Comparison of ENCODE assay signal across 24 cellular contexts in the genomic region with DNA sequence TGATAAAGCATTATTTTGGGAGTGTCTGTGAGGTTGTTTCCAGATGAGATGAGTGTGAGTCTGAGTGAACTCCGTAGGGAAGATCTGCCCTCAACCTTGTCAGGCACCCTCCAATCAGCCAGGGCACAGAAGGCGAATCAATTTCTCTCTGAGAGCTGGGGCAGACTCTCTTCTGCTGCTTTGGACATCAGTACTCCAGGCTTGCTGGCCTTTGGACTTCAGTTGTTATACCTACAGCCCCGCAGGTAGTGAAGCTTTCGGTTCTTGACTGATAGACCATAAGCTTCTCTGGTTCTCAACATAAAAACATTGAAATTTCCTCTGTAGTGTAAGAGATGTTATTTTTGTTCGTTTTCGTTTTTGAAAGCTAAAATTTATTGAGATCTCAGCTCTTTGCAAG.
DNase-seq lines count a peak whose midpoint lies in the region; ATAC-seq, FAIRE-seq and TF ChIP-seq lines count a peak whose summit lies in the region.
"Had no signal": no experiment of that assay in that cellular context is flagged by ENCODE, and none has a peak within 500 bp of the region (broad histone marks: within the 10 kb centered on the region; RNA-seq: fewer than 3 reads in every experiment).

No MANE protein-coding gene starts in this region.

- no peaks in the 10 kb centered on the region for H3K36me3 Mint-ChIP-seq in activated CD4-positive, alpha-beta T cell treated with anti-CD3 and anti-CD28 coated beads, Interleukin-2, amount 10 ng/mL, durations not matched to agents 24 days and 14 days (ENCODE audit: low read depth)
- no peaks in the 10 kb centered on the region for H3K36me3 Mint-ChIP-seq in osteocyte (ENCODE audit: unreplicated experiment)
- H3K36me3 Mint-ChIP-seq: CD8-positive, alpha-beta T cell had no signal

- no peak for TF ChIP-seq CTCF in osteocyte (IDR thresholded peaks at IDR 0.05)

- no peaks in the 10 kb centered on the region for H3K9me3 Mint-ChIP-seq in activated CD4-positive, alpha-beta T cell treated with anti-CD3 and anti-CD28 coated beads, Interleukin-2, amount 10 ng/mL, durations not matched to agents 24 days and 14 days
- no peaks in the 10 kb centered on the region for H3K9me3 Mint-ChIP-seq in osteocyte (ENCODE audit: unreplicated experiment)
- H3K9me3 Mint-ChIP-seq: CD8-positive, alpha-beta T cell had no signal

- no peak overlapping the region for H3K4me3 Mint-ChIP-seq in activated CD4-positive, alpha-beta T cell treated with anti-CD3 and anti-CD28 coated beads, Interleukin-2, amount 10 ng/mL, durations not matched to agents 24 days and 14 days
- no peak overlapping the region for H3K4me3 Mint-ChIP-seq in osteocyte (ENCODE audit: unreplicated experiment)
- H3K4me3 Mint-ChIP-seq: B cell; CD8-positive, alpha-beta T cell had no signal

- H3K27ac Mint-ChIP-seq in activated CD4-positive, alpha-beta T cell treated with anti-CD3 and anti-CD28 coated beads, Interleukin-2, amount 10 ng/mL, durations not matched to agents 24 days and 14 days: no peak overlapping the region
- no peak overlapping the region for H3K27ac Mint-ChIP-seq in osteocyte (ENCODE audit: unreplicated experiment)
- H3K27ac Mint-ChIP-seq: B cell; CD8-positive, alpha-beta T cell had no signal

- no peak for FAIRE-seq in urothelium cell line (lab: Jason Lieb, UNC)
- FAIRE-seq: GM12892, GM19239, RCC 7860 had no signal

- peaks cover 3% of the 10 kb centered on the region for H3K27me3 Mint-ChIP-seq in activated CD4-positive, alpha-beta T cell treated with anti-CD3 and anti-CD28 coated beads, Interleukin-2, amount 10 ng/mL, durations not matched to agents 24 days and 14 days
- H3K27me3 Mint-ChIP-seq in osteocyte (ENCODE audit: unreplicated experiment): peaks cover 57% of the 10 kb centered on the region

- ATAC-seq in left lobe of liver (peak; percentile 96), HG03108 (IDR thresholded peaks at IDR 0.05; ENCODE audit: unreplicated experiment) (no peak)
- ATAC-seq: CD8-positive, alpha-beta T cell had no signal

- peak; percentile 43 for DNase-seq in activated CD4-positive, alpha-beta T cell treated with anti-CD3 and anti-CD28 coated beads, Interleukin-2, amount 10 ng/mL, durations not matched to agents 24 days and 14 days
- DNase-seq in activated CD4-positive, alpha-beta T cell treated with anti-CD3 and anti-CD28 coated beads for 48 hours: no peak
- DNase-seq in left lobe of liver (ENCODE audit: low spot score) (no peak), osteocyte (ENCODE audit: extremely low spot score, unreplicated experiment) (peak; percentile 30), urothelium cell line (ENCODE audit: low spot score) (no peak)
- DNase-seq in stimulated activated CD4-positive, alpha-beta T cell treated with anti-CD3 and anti-CD28 coated beads, Interleukin-15, amount 100 ng/mL, for 24 hours: no peak
- DNase-seq: CD8-positive, alpha-beta T cell; DND-41; H7; IMR-90; KG1; MG63; NCI-H1105 treated with DMSO at 0.1 percent for 48 hours; NCI-H2081; NCI-H2171; NCI-H226; NCI-H510A; NCI-H69; SK-N-SH had no signal

- H3K4me1 Mint-ChIP-seq in activated CD4-positive, alpha-beta T cell treated with anti-CD3 and anti-CD28 coated beads, Interleukin-2, amount 10 ng/mL, durations not matched to agents 24 days and 14 days: no peaks in the 10 kb centered on the region
- H3K4me1 Mint-ChIP-seq in osteocyte (ENCODE audit: unreplicated experiment): no peaks in the 10 kb centered on the region
- H3K4me1 Mint-ChIP-seq: B cell had no signal

- intact Hi-C loops in activated CD4-positive, alpha-beta T cell treated with anti-CD3 and anti-CD28 coated beads, Interleukin-2, amount 10 ng/mL, durations not matched to agents 24 days and 14 days (cut with micrococcal nuclease): no loop called here

Comparison
In these comparisons a context has a peak if more than half of its experiments do, and no peak if none do; other contexts are left out.
1. DNase-seq: peak in activated CD4-positive, alpha-beta T cell treated with anti-CD3 and anti-CD28 coated beads, Interleukin-2, amount 10 ng/mL, durations not matched to agents 24 days and 14 days (single experiment) and osteocyte (single experiment); none in activated CD4-positive, alpha-beta T cell treated with anti-CD3 and anti-CD28 coated beads for 48 hours (single experiment), left lobe of liver (single experiment), urothelium cell line (single experiment) and stimulated activated CD4-positive, alpha-beta T cell treated with anti-CD3 and anti-CD28 coated beads, Interleukin-15, amount 100 ng/mL, for 24 hours (single experiment).